2 cellular contexts compared by ENCODE assay signal in the genomic region with DNA sequence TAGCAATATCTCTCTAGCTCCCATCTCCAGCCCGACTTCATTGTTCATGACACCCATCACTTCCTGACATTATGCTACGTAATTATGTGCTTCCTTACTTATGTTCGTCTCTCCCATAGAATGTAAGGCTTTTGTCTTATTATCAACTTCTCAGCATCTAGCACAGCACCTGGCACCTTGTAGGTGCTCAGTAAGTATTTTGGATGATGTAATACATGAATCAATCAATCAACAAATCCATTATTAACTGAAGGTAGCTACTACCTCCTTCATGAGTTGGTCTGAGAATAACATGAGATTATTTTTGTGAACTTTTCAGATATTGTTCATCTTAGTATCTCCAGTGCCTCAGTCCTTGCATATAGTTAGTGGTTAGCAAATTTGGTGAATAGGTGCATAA.
TF ChIP-seq lines count a peak whose summit lies in the region.

No MANE protein-coding gene starts in this region.

TF ChIP-seq in IMR-90, 13 proteins besides CTCF, POLR2A, EP300 and RAD21:
- peak; percentile 36; the same call in 1 of the 2 replicates for TF ChIP-seq CEBPB (IDR thresholded peaks at IDR 0.05; ENCODE audit: low read depth, low read length)
- TF ChIP-seq, protein P1, sequence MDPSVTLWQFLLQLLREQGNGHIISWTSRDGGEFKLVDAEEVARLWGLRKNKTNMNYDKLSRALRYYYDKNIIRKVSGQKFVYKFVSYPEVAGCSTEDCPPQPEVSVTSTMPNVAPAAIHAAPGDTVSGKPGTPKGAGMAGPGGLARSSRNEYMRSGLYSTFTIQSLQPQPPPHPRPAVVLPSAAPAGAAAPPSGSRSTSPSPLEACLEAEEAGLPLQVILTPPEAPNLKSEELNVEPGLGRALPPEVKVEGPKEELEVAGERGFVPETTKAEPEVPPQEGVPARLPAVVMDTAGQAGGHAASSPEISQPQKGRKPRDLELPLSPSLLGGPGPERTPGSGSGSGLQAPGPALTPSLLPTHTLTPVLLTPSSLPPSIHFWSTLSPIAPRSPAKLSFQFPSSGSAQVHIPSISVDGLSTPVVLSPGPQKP (IDR thresholded peaks at IDR 0.05; ENCODE audit: borderline replicate concordance, low read depth, low read length), result no peak

TF ChIP-seq in H1, 55 proteins besides CTCF, POLR2A, EP300 and RAD21:
- TF ChIP-seq KDM1A (IDR thresholded peaks at IDR 0.05; ENCODE audit: borderline replicate concordance, low read length) (no peak), KDM5A (IDR thresholded peaks at IDR 0.05; ENCODE audit: low read length) (no peak), SUZ12 (IDR thresholded peaks at IDR 0.05; ENCODE audit: low read length) (no peak), TEAD4 (IDR thresholded peaks at IDR 0.05; ENCODE audit: low read depth, low read length) (no peak), CHD2 (IDR thresholded peaks at IDR 0.05; ENCODE audit: low read length) (no peak), CBX5 (IDR thresholded peaks at IDR 0.05; ENCODE audit: low read depth, low read length) (no peak), BCL11A (IDR thresholded peaks at IDR 0.05; ENCODE audit: low read depth in 2 of 2, low read length in 2 of 2) (no peak), TBP (IDR thresholded peaks at IDR 0.05; ENCODE audit: low read depth, low read length) (no peak), CTBP2 (IDR thresholded peaks at IDR 0.05; ENCODE audit: borderline replicate concordance, insufficient read depth, insufficient read length, low read length) (no peak), CBX8 (IDR thresholded peaks at IDR 0.05; ENCODE audit: borderline replicate concordance, low read depth, low read length) (no peak), POLR2AphosphoS5 (IDR thresholded peaks at IDR 0.05; ENCODE audit: low read depth, low read length) (no peak), SP1 (IDR thresholded peaks at IDR 0.05; ENCODE audit: low read depth, low read length) (no peak), TAF1 (IDR thresholded peaks at IDR 0.05; ENCODE audit: low read depth, low read length) (no peak), EGR1 (IDR thresholded peaks at IDR 0.05; ENCODE audit: borderline replicate concordance, low read depth, low read length) (no peak), ASH2L (IDR thresholded peaks at IDR 0.05; ENCODE audit: low read length) (no peak), BACH1 (IDR thresholded peaks at IDR 0.05; ENCODE audit: low read length) (no peak), CREB1 (IDR thresholded peaks at IDR 0.05) (no peak)
- TF ChIP-seq, protein P2, sequence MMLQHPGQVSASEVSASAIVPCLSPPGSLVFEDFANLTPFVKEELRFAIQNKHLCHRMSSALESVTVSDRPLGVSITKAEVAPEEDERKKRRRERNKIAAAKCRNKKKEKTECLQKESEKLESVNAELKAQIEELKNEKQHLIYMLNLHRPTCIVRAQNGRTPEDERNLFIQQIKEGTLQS (IDR thresholded peaks at IDR 0.05; ENCODE audit: insufficient read depth, low read depth, low read length), result no peak
